In the genomic region with DNA sequence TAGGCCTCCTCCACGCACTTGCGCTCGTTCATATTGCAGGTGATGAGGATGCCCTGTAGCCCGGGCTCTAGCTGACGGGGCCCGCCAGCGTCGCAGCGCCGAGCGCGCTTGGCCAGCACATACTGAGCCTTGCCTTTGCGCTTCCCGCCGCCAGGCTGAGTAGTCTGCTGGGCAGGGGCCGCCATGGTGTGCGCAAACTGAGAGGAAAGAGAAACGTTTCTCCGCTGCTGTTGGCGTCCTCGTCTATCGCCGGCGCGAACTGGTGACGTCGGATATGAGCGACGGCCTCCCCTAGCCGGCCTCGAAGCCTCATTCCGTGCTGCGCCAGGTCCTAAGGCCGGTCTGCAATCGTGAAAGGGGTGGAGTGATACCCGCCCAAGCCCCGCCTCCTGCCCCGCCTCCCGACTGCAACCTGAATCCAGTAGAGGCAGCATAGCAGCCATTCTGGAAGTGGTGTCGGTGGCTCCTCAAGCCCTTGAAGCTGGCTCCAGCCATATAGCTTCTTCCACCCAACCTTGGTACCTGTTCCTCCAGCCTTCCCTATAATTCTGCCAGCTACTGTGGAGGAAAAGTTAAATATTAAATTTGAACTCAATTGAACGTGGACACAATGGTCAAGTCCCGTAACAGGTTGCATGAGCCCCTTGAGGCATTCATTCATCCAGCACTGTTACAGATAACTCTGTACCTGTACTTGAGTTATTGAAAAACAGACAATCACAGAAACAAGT, we compare ENCODE assay signal across 8 cellular contexts. TPM values are rescaled to one million over a fixed set of nuclear protein-coding genes. Genes with fewer than 3 reads are reported as not detected.
DNase-seq lines count a peak whose midpoint lies in the region; ATAC-seq and TF ChIP-seq lines count a peak whose summit lies in the region.

A gene with protein sequence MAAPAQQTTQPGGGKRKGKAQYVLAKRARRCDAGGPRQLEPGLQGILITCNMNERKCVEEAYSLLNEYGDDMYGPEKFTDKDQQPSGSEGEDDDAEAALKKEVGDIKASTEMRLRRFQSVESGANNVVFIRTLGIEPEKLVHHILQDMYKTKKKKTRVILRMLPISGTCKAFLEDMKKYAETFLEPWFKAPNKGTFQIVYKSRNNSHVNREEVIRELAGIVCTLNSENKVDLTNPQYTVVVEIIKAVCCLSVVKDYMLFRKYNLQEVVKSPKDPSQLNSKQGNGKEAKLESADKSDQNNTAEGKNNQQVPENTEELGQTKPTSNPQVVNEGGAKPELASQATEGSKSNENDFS (minus strand): TSS at position 264 of the 731 bp plus-strand sequence. CDS start 79 bp downstream, at position 185.

- ATAC-seq in GM21723 (IDR thresholded peaks at IDR 0.05; ENCODE audit: unreplicated experiment) = peak; percentile 84
- peak; percentile 98 for ATAC-seq in Panc1
- peak; percentile 95 for ATAC-seq in activated T-cell treated with anti-CD3 and anti-CD28 coated beads, Interleukin-2, amount 50 U/mL, for 4 hours
- ATAC-seq in esophagus mucosa = peak; percentile 96

- no peaks in the 10 kb centered on the region for H3K9me3 ChIP-seq in Panc1 (ENCODE audit: control insufficient read depth, insufficient read depth, low read depth, low read length)
- no peaks in the 10 kb centered on the region for H3K9me3 ChIP-seq in muscle layer of duodenum (ENCODE audit: control insufficient read depth in 1 of 2, low read length in 2 of 2)

- TF ChIP-seq CTCF in Panc1 (IDR thresholded peaks at IDR 0.05) = peak; percentile 27

- no peaks in the 10 kb centered on the region for H3K27me3 Mint-ChIP-seq in activated T-cell treated with anti-CD3 and anti-CD28 coated beads, Interleukin-2, amount 50 U/mL, for 4 hours (ENCODE audit: low read depth)

- H3K9me3 Mint-ChIP-seq in activated T-cell treated with anti-CD3 and anti-CD28 coated beads, Interleukin-2, amount 50 U/mL, for 4 hours = peaks cover 4% of the 10 kb centered on the region

- H3K4me3 Mint-ChIP-seq in activated T-cell treated with anti-CD3 and anti-CD28 coated beads, Interleukin-2, amount 50 U/mL, for 4 hours = peak within 1 kb of the TSS; percentile 95

- peak; percentile 83 for DNase-seq in DMS79 (lab: John Stamatoyannopoulos, UW)
- DNase-seq in KG1 (lab: John Stamatoyannopoulos, UW) = peak; percentile 84
- peak; percentile 82 for DNase-seq in Panc1 (ENCODE audit: low read depth, low spot score)
- peak; percentile 97 for DNase-seq in activated T-cell treated with anti-CD3 and anti-CD28 coated beads, Interleukin-2, amount 50 U/mL, for 4 hours
- DNase-seq in stimulated activated CD8-positive, alpha-beta memory T cell treated with anti-CD3 and anti-CD28 coated beads, Interleukin-7, amount 100 ng/mL, for 24 hours (ENCODE audit: low read depth) = peak; percentile 98

- CTCF ChIA-PET in Panc1 (lab: Charles Lee) = no interaction called here

- H3K4me1 ChIP-seq in Panc1 (ENCODE audit: control insufficient read depth, insufficient read depth, low read length) = peaks cover 3% of the 10 kb centered on the region; the same call in 1 of the 2 replicates
- H3K4me1 ChIP-seq in muscle layer of duodenum (ENCODE audit: control insufficient read depth in 1 of 2, insufficient read depth in 2 of 2, low read length in 2 of 2) = peaks cover 0 to 23% of the 10 kb centered on the region in 2 donors

- peaks cover 9% of the 10 kb centered on the region for H3K36me3 Mint-ChIP-seq in activated T-cell treated with anti-CD3 and anti-CD28 coated beads, Interleukin-2, amount 50 U/mL, for 4 hours (ENCODE audit: insufficient read depth)

- H3K4me3 ChIP-seq in Panc1 (ENCODE audit: low read depth in 2 of 2, low read length in 2 of 2) (peak within 1 kb of the TSS; percentile 76 to 97), muscle layer of duodenum (ENCODE audit: low read depth in 1 of 2, low read length in 2 of 2) (peak within 1 kb of the TSS; percentile 87 to 95)

- H3K36me3 ChIP-seq in Panc1 (ENCODE audit: control insufficient read depth, insufficient read depth, low read length) (peaks cover 13% of the 10 kb centered on the region), muscle layer of duodenum (ENCODE audit: control insufficient read depth in 1 of 2, insufficient read depth in 2 of 2, low read length in 2 of 2) (peaks cover 13 to 15% of the 10 kb centered on the region in 2 donors)

- BruUV-seq in Panc1 (replicated peaks; lab: Mats Ljungman, UMichigan) = no TSS peak

- H3K27me3 ChIP-seq in Panc1 (ENCODE audit: control insufficient read depth, insufficient read depth, low read length) (no peaks in the 10 kb centered on the region), muscle layer of duodenum (ENCODE audit: low read depth, low read length) (no peaks in the 10 kb centered on the region)

- POLR2A ChIA-PET in Panc1 (lab: Charles Lee) = interaction anchor here (0.6 to 0.7 kb wide), 2 partner anchors 9 to 1102 kb away, joined by 3 to 6 read pairs; no protein-coding TSS in a partner anchor

- H3K27ac ChIP-seq in Panc1 (ENCODE audit: low read length) (peak within 1 kb of the TSS; percentile 86), muscle layer of duodenum (ENCODE audit: low read length) (peak within 1 kb of the TSS; percentile 86)

- in situ Hi-C loops in Panc1 (cut with HindIII; ENCODE audit: low pct_unique_long_range_greater_than_20kb, low sequenced_read_pairs) = no loop called here

- H3K4me1 Mint-ChIP-seq in activated T-cell treated with anti-CD3 and anti-CD28 coated beads, Interleukin-2, amount 50 U/mL, for 4 hours (ENCODE audit: low read depth) = peaks cover 22% of the 10 kb centered on the region

- intact Hi-C loops in Panc1 (cut with micrococcal nuclease; ENCODE audit: unreplicated experiment) = no loop called here

RNA-seq across cellular contexts. Expression of the gene that starts here (rescaled TPM):
- total RNA-seq in Panc1 (2021; ENCODE audit: unreplicated experiment) (36.2 TPM), esophagus mucosa (15.1 TPM)
- 24.1 TPM for polyA plus RNA-seq in Panc1 (2012; ENCODE audit: insufficient read length)
- total RNA-seq in activated T-cell treated with anti-CD3 and anti-CD28 coated beads, Interleukin-2, amount 50 U/mL, for 4 hours = 10 to 100 TPM; 54.7 to 57.5 (median 55.7) TPM

Comparison
In these comparisons a context has a peak if more than half of its experiments do, and no peak if none do; other contexts are left out.
1. Peak in every context shown above with its lines: DNase-seq, ATAC-seq, H3K4me3 ChIP-seq and H3K27ac ChIP-seq.